Comparison of ENCODE assay signal across 12 cellular contexts in the genomic region with DNA sequence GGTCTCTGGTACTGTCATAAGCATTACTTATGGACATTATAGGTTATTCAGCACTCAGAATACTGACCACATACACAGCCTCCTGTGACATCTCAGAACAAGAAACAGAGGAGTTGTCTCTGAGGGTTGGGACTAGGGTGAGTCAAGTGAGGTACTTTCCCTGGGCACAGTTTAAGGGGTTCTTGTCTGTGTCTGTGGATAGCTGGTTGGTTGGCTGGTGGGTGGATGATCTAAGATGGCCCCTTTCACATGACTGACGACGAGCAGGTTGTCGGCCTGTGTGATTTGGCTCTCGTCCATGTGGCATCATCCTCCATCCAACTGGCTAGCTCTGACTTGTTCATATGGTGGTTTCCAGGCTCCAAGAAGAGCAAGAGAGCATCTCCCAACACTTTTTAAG.
DNase-seq lines count a peak whose midpoint lies in the region; ATAC-seq lines count a peak whose summit lies in the region.
"Had no signal": no experiment of that assay in that cellular context is flagged by ENCODE, and none has a peak within 500 bp of the region (broad histone marks: within the 10 kb centered on the region; RNA-seq: fewer than 3 reads in every experiment).

No MANE protein-coding gene starts in this region.

- no peaks in the 10 kb centered on the region for H3K4me1 ChIP-seq in effector memory CD4-positive, alpha-beta T cell (ENCODE audit: control insufficient read depth, insufficient read depth, low read length, poor library complexity, severe bottlenecking)
- H3K4me1 ChIP-seq: pancreas had no signal

- H3K36me3 Mint-ChIP-seq in activated naive CD8-positive, alpha-beta T cell treated with anti-CD3 and anti-CD28 coated beads, Interleukin-2, amount 50 U/mL, for 24 hours (ENCODE audit: low read depth): peaks cover 33% of the 10 kb centered on the region
- peaks cover 35 to 39% of the 10 kb centered on the region in 2 donors for H3K36me3 Mint-ChIP-seq in stimulated activated naive B cell treated with anti-CD40 and anti-IgM and Interleukin-4, amounts not matched to agents 10 μg/mL and 1 μg/mL and 100 μg/mL, for 72 hours

- H3K4me1 Mint-ChIP-seq in activated naive CD8-positive, alpha-beta T cell treated with anti-CD3 and anti-CD28 coated beads, Interleukin-2, amount 50 U/mL, for 24 hours: peaks cover 42% of the 10 kb centered on the region
- H3K4me1 Mint-ChIP-seq in stimulated activated naive B cell treated with anti-CD40 and anti-IgM and Interleukin-4, amounts not matched to agents 10 μg/mL and 1 μg/mL and 100 μg/mL, for 72 hours: peaks cover 36 to 69% of the 10 kb centered on the region in 2 donors

- no peaks in the 10 kb centered on the region for H3K9me3 Mint-ChIP-seq in activated naive CD8-positive, alpha-beta T cell treated with anti-CD3 and anti-CD28 coated beads, Interleukin-2, amount 50 U/mL, for 24 hours
- peaks cover 0 to 2% of the 10 kb centered on the region in 2 donors for H3K9me3 Mint-ChIP-seq in stimulated activated naive B cell treated with anti-CD40 and anti-IgM and Interleukin-4, amounts not matched to agents 10 μg/mL and 1 μg/mL and 100 μg/mL, for 72 hours

- no peaks in the 10 kb centered on the region for H3K27me3 Mint-ChIP-seq in activated naive CD8-positive, alpha-beta T cell treated with anti-CD3 and anti-CD28 coated beads, Interleukin-2, amount 50 U/mL, for 24 hours
- H3K27me3 Mint-ChIP-seq in stimulated activated naive B cell treated with anti-CD40 and anti-IgM and Interleukin-4, amounts not matched to agents 10 μg/mL and 1 μg/mL and 100 μg/mL, for 72 hours: no peaks in the 10 kb centered on the region

- no peaks in the 10 kb centered on the region for H3K36me3 ChIP-seq in effector memory CD4-positive, alpha-beta T cell (ENCODE audit: control insufficient read depth, insufficient read depth, low read length)
- H3K36me3 ChIP-seq: pancreas had no signal

- no peaks in the 10 kb centered on the region for H3K9me3 ChIP-seq in effector memory CD4-positive, alpha-beta T cell (ENCODE audit: control insufficient read depth, low read length)
- H3K9me3 ChIP-seq: pancreas had no signal

- no peak overlapping the region for H3K4me3 ChIP-seq in effector memory CD4-positive, alpha-beta T cell (ENCODE audit: insufficient read depth, low read depth, low read length, poor library complexity, severe bottlenecking)
- H3K4me3 ChIP-seq: pancreas had no signal

- no peak overlapping the region for H3K27ac ChIP-seq in effector memory CD4-positive, alpha-beta T cell (ENCODE audit: insufficient read depth, low read length, poor library complexity, severe bottlenecking)
- H3K27ac ChIP-seq: KMS-11, pancreas had no signal

- no peaks in the 10 kb centered on the region for H3K27me3 ChIP-seq in effector memory CD4-positive, alpha-beta T cell (replicated peaks; ENCODE audit: control insufficient read depth, insufficient read depth, low read length, poor library complexity, severe bottlenecking)

- ATAC-seq in HG03039 (IDR thresholded peaks at IDR 0.05; ENCODE audit: unreplicated experiment): peak; percentile 81
- peak; percentile 100 for ATAC-seq in activated naive CD8-positive, alpha-beta T cell treated with anti-CD3 and anti-CD28 coated beads, Interleukin-2, amount 50 U/mL, for 24 hours
- peak; percentile 96 for ATAC-seq in stimulated activated naive B cell treated with anti-CD40 and anti-IgM and Interleukin-4, amounts not matched to agents 10 μg/mL and 1 μg/mL and 100 μg/mL, for 72 hours (replicated peaks)
- ATAC-seq: pancreas had no signal

- H3K4me3 Mint-ChIP-seq in activated naive CD8-positive, alpha-beta T cell treated with anti-CD3 and anti-CD28 coated beads, Interleukin-2, amount 50 U/mL, for 24 hours: peak overlapping the region; percentile 39
- H3K4me3 Mint-ChIP-seq in stimulated activated naive B cell treated with anti-CD40 and anti-IgM and Interleukin-4, amounts not matched to agents 10 μg/mL and 1 μg/mL and 100 μg/mL, for 72 hours: no peak overlapping the region

- DNase-seq in activated T-cell treated with anti-CD3 and anti-CD28 coated beads for 24 hours (ENCODE audit: low read depth) (peak; percentile 60), Kasumi-1 (lab: John Stamatoyannopoulos, UW) (no peak), NCI-H2107 treated with DMSO at 0.1 percent for 48 hours (lab: John Stamatoyannopoulos, UW; ENCODE audit: unreplicated experiment) (no peak)
- no peak for DNase-seq in activated T-cell treated with anti-CD3 and anti-CD28 coated beads, Interleukin-2, amount 50 U/mL, for 1 hour
- DNase-seq in activated naive CD8-positive, alpha-beta T cell treated with anti-CD3 and anti-CD28 coated beads, Interleukin-2, amount 50 U/mL, for 24 hours: peak; percentile 76
- DNase-seq in stimulated activated naive B cell treated with anti-CD40 and anti-IgM and Interleukin-4, amounts not matched to agents 10 μg/mL and 1 μg/mL and 100 μg/mL, for 72 hours: peak; percentile 54
- DNase-seq in effector memory CD4-positive, alpha-beta T cell: no peak
- DNase-seq: NCI-H510A, pancreas, SHP77 treated with DMSO at 0.1 percent for 48 hours had no signal

- H3K27ac Mint-ChIP-seq in activated naive CD8-positive, alpha-beta T cell treated with anti-CD3 and anti-CD28 coated beads, Interleukin-2, amount 50 U/mL, for 24 hours: peak overlapping the region; percentile 91
- peak overlapping the region; percentile 79 for H3K27ac Mint-ChIP-seq in stimulated activated naive B cell treated with anti-CD40 and anti-IgM and Interleukin-4, amounts not matched to agents 10 μg/mL and 1 μg/mL and 100 μg/mL, for 72 hours

Comparison
In these comparisons a context has a peak if more than half of its experiments do, and no peak if none do; other contexts are left out.
1. DNase-seq: peak in activated T-cell treated with anti-CD3 and anti-CD28 coated beads for 24 hours (single experiment), activated naive CD8-positive, alpha-beta T cell treated with anti-CD3 and anti-CD28 coated beads, Interleukin-2, amount 50 U/mL, for 24 hours (single experiment) and stimulated activated naive B cell treated with anti-CD40 and anti-IgM and Interleukin-4, amounts not matched to agents 10 μg/mL and 1 μg/mL and 100 μg/mL, for 72 hours (single experiment); none in activated T-cell treated with anti-CD3 and anti-CD28 coated beads, Interleukin-2, amount 50 U/mL, for 1 hour (single experiment), Kasumi-1 (0 of 2), NCI-H2107 treated with DMSO at 0.1 percent for 48 hours (single experiment) and effector memory CD4-positive, alpha-beta T cell (0 of 3).
2. Peak in every context shown above with its lines, with median percentiles within 50 percentile points of each other: ATAC-seq.